In the genomic region with DNA sequence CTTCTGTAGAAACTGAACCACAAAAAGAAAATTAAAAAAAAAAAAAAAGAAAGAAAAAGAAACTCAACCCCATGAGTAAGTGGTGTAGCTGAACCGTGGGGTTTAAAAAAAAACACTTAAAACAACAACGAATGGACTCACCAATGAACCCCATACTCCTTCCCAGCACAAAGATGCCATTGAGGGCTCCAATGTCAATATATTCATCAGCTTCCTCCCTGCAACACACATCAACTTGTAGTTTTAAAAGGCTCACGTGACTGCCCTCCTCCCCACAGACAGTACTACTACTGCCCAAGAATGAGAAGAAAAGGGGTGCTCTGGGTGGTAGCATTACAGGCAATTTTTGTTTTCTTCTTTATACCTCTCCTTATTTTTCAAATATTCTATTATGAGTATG, we compare ENCODE assay signal across 28 cellular contexts. TPM values are rescaled to one million over a fixed set of nuclear protein-coding genes. Genes with fewer than 3 reads are reported as not detected.
DNase-seq lines count a peak whose midpoint lies in the region; ATAC-seq and TF ChIP-seq lines count a peak whose summit lies in the region.
"Had no signal": no experiment of that assay in that cellular context is flagged by ENCODE, and none has a peak within 500 bp of the region (broad histone marks: within the 10 kb centered on the region; RNA-seq: fewer than 3 reads in every experiment).

No MANE protein-coding gene starts in this region.

- TF ChIP-seq POLR2A in suprapubic skin (IDR thresholded peaks at IDR 0.05): no peak

- WGBS in suprapubic skin: 52% methylated on average over 3 of the region's 3 CpGs

- peaks cover 23% of the 10 kb centered on the region for H3K4me1 ChIP-seq in CD4-positive, CD25-positive, alpha-beta regulatory T cell (ENCODE audit: control insufficient read depth, insufficient read depth, low read length, poor library complexity, severe bottlenecking)
- peaks cover 13% of the 10 kb centered on the region for H3K4me1 ChIP-seq in suprapubic skin

- peaks cover 0 to 27% (median 14%) of the 10 kb centered on the region in 4 donors for H3K4me1 Mint-ChIP-seq in CD4-positive, CD25-positive, alpha-beta regulatory T cell
- H3K4me1 Mint-ChIP-seq in activated CD4-positive, alpha-beta memory T cell treated with anti-CD3 and anti-CD28 coated beads for 36 hours (ENCODE audit: low read depth): peaks cover 34% of the 10 kb centered on the region
- H3K4me1 Mint-ChIP-seq: central memory CD8-positive, alpha-beta T cell had no signal

- H3K9me3 Mint-ChIP-seq in CD4-positive, CD25-positive, alpha-beta regulatory T cell: no peaks in the 10 kb centered on the region
- H3K9me3 Mint-ChIP-seq in activated CD4-positive, alpha-beta memory T cell treated with anti-CD3 and anti-CD28 coated beads for 36 hours: no peaks in the 10 kb centered on the region
- H3K9me3 Mint-ChIP-seq: CD4-positive, alpha-beta memory T cell; central memory CD8-positive, alpha-beta T cell; IgD-negative memory B cell; natural killer cell treated with Interleukin-12 subunit alpha and Interleukin-12 subunit beta and Interleukin-15 and Interleukin-18, amount 100 ng/mL, for 72 hours had no signal

- intact Hi-C loops in activated CD4-positive, alpha-beta memory T cell treated with anti-CD3 and anti-CD28 coated beads for 36 hours (cut with micrococcal nuclease): loop anchor here (5.0 to 10.0 kb wide), 2 partner anchors 49 to 146 kb away; a partner anchor contains a TSS

- DNase-seq in activated CD4-positive, CD25-positive, alpha-beta regulatory T cell treated with anti-CD3 and anti-CD28 coated beads, Interleukin-2, amount 50 U/mL, for 72 hours: no peak
- peak in 1 of 3 donors; percentile 47 for DNase-seq in CD4-positive, CD25-positive, alpha-beta regulatory T cell
- peak; percentile 12 for DNase-seq in activated CD4-positive, alpha-beta memory T cell treated with anti-CD3 and anti-CD28 coated beads for 36 hours
- DNase-seq in epithelial cell of prostate (ENCODE audit: low read depth, low spot score): no peak
- DNase-seq in suprapubic skin (ENCODE audit: low spot score in 2 of 2): no peak
- DNase-seq: 8988T; activated CD4-positive, CD25-positive, alpha-beta regulatory T cell; CD4-positive, alpha-beta memory T cell; glutamatergic neuron; midbrain; NCI-H1105; NCI-H1930; ovary; right cardiac atrium; RPMI8226; SK-N-SH; stimulated activated CD4-positive, alpha-beta T cell treated with anti-CD3 and anti-CD28 coated beads, Interleukin-12 subunit alpha, Interleukin-12 subunit beta, amount 100 ng/mL, for 4 hours; stomach; trophoblast cell had no signal

- ATAC-seq in activated CD4-positive, CD25-positive, alpha-beta regulatory T cell treated with anti-CD3 and anti-CD28 coated beads, Interleukin-2, amount 50 U/mL, for 24 hours: peak; percentile 4 to 9
- no peak for ATAC-seq in CD4-positive, CD25-positive, alpha-beta regulatory T cell (ENCODE audit: low read depth in 2 of 2)
- ATAC-seq in HG02981 (IDR thresholded peaks at IDR 0.05; ENCODE audit: unreplicated experiment) (no peak), HG02840 (IDR thresholded peaks at IDR 0.05; ENCODE audit: low FRiP score, unreplicated experiment) (no peak)
- ATAC-seq: HCT116; natural killer cell treated with Interleukin-12 subunit alpha and Interleukin-12 subunit beta and Interleukin-15 and Interleukin-18, amount 100 ng/mL, for 72 hours; right cardiac atrium had no signal

- H3K27ac ChIP-seq in CD4-positive, CD25-positive, alpha-beta regulatory T cell (ENCODE audit: insufficient read depth, low read length, poor library complexity, severe bottlenecking): no peak overlapping the region
- H3K27ac ChIP-seq in epithelial cell of prostate (peak overlapping the region; percentile 65), suprapubic skin (no peak overlapping the region)
- H3K27ac ChIP-seq: ovary, stomach had no signal

- H3K27me3 Mint-ChIP-seq in CD4-positive, CD25-positive, alpha-beta regulatory T cell: no peaks in the 10 kb centered on the region
- H3K27me3 Mint-ChIP-seq in activated CD4-positive, alpha-beta memory T cell treated with anti-CD3 and anti-CD28 coated beads for 36 hours: no peaks in the 10 kb centered on the region
- H3K27me3 Mint-ChIP-seq: CD4-positive, alpha-beta memory T cell; central memory CD8-positive, alpha-beta T cell; IgD-negative memory B cell; natural killer cell treated with Interleukin-12 subunit alpha and Interleukin-12 subunit beta and Interleukin-15 and Interleukin-18, amount 100 ng/mL, for 72 hours had no signal

- H3K36me3 Mint-ChIP-seq in CD4-positive, CD25-positive, alpha-beta regulatory T cell: peaks cover 26% of the 10 kb centered on the region
- H3K36me3 Mint-ChIP-seq in activated CD4-positive, alpha-beta memory T cell treated with anti-CD3 and anti-CD28 coated beads for 36 hours: peaks cover 44% of the 10 kb centered on the region

- peak overlapping the region; percentile 56 to 87 (median 79) for H3K27ac Mint-ChIP-seq in CD4-positive, CD25-positive, alpha-beta regulatory T cell
- peak overlapping the region; percentile 93 for H3K27ac Mint-ChIP-seq in activated CD4-positive, alpha-beta memory T cell treated with anti-CD3 and anti-CD28 coated beads for 36 hours
- H3K27ac Mint-ChIP-seq: IgD-negative memory B cell had no signal

- H3K9me3 ChIP-seq in CD4-positive, CD25-positive, alpha-beta regulatory T cell (ENCODE audit: control insufficient read depth in 2 of 2, low read length in 2 of 2): no peaks in the 10 kb centered on the region
- no peaks in the 10 kb centered on the region for H3K9me3 ChIP-seq in suprapubic skin
- H3K9me3 ChIP-seq: ovary, SK-N-SH, stomach had no signal

- TF ChIP-seq EP300 in suprapubic skin (IDR thresholded peaks at IDR 0.05): no peak

- H3K4me3 Mint-ChIP-seq in CD4-positive, CD25-positive, alpha-beta regulatory T cell: peak overlapping the region in 1 of 4 donors; percentile 43
- H3K4me3 Mint-ChIP-seq in activated CD4-positive, alpha-beta memory T cell treated with anti-CD3 and anti-CD28 coated beads for 36 hours: peak overlapping the region; percentile 42
- H3K4me3 Mint-ChIP-seq: CD4-positive, alpha-beta memory T cell; central memory CD8-positive, alpha-beta T cell; natural killer cell treated with Interleukin-12 subunit alpha and Interleukin-12 subunit beta and Interleukin-15 and Interleukin-18, amount 100 ng/mL, for 72 hours had no signal

- H3K27me3 ChIP-seq in CD4-positive, CD25-positive, alpha-beta regulatory T cell (ENCODE audit: control insufficient read depth, insufficient read depth, low read length): no peaks in the 10 kb centered on the region
- no peaks in the 10 kb centered on the region for H3K27me3 ChIP-seq in suprapubic skin
- H3K27me3 ChIP-seq: ovary, stomach had no signal

- no peak for TF ChIP-seq CTCF in suprapubic skin (IDR thresholded peaks at IDR 0.05)

- H3K4me3 ChIP-seq in CD4-positive, CD25-positive, alpha-beta regulatory T cell (ENCODE audit: low read depth, low read length): no peak overlapping the region
- no peak overlapping the region for H3K4me3 ChIP-seq in suprapubic skin
- H3K4me3 ChIP-seq: ovary, stomach had no signal

- H3K36me3 ChIP-seq in CD4-positive, CD25-positive, alpha-beta regulatory T cell (ENCODE audit: control insufficient read depth, insufficient read depth, low read length): peaks cover 48% of the 10 kb centered on the region
- H3K36me3 ChIP-seq in suprapubic skin: peaks cover 61% of the 10 kb centered on the region
- H3K36me3 ChIP-seq: ovary had no signal

- CTCF ChIA-PET in activated CD4-positive, alpha-beta memory T cell treated with anti-CD3 and anti-CD28 coated beads for 36 hours (lab: Charles Lee): no interaction called here

- POLR2A ChIA-PET in activated CD4-positive, alpha-beta memory T cell treated with anti-CD3 and anti-CD28 coated beads for 36 hours (lab: Charles Lee): interaction anchor here (0.9 to 1.6 kb wide), 2 partner anchors 50 to 98 kb away, joined by 3 to 5 read pairs; a partner anchor contains a TSS

RNA-seq across cellular contexts. Expression of a gene that starts 3.3 kb away (rescaled TPM):
- total RNA-seq in CD4-positive, CD25-positive, alpha-beta regulatory T cell: 21.7 TPM
- 10 to 100 TPM in 1 of 4 donors, 1 to 10 TPM in 3; 5.4 to 11.5 (median 6.7) TPM for polyA plus RNA-seq in CD4-positive, CD25-positive, alpha-beta regulatory T cell
- total RNA-seq in activated CD4-positive, alpha-beta memory T cell treated with anti-CD3 and anti-CD28 coated beads for 36 hours: 10 to 100 TPM; 23.6 to 25.2 TPM
- total RNA-seq in suprapubic skin: 10 to 100 TPM; 19.6 to 27.9 (median 21.4) TPM

RNA-seq across cellular contexts. Expression of a gene that starts 30.9 kb away (rescaled TPM):
- total RNA-seq in CD4-positive, CD25-positive, alpha-beta regulatory T cell: not detected
- under 1 TPM in 3 of 4 donors, not detected in 1; 0.19 to 0.25 (median 0.21) TPM for polyA plus RNA-seq in CD4-positive, CD25-positive, alpha-beta regulatory T cell
- under 1 TPM; 0.12 to 0.29 TPM for total RNA-seq in activated CD4-positive, alpha-beta memory T cell treated with anti-CD3 and anti-CD28 coated beads for 36 hours
- under 1 TPM in 1 of 4 donors, not detected in 3; 0.30 TPM for total RNA-seq in suprapubic skin
- total RNA-seq: CD4-positive, alpha-beta memory T cell; lower leg skin; M059J; natural killer cell treated with Interleukin-12 subunit alpha and Interleukin-12 subunit beta and Interleukin-15 and Interleukin-18, amount 100 ng/mL, for 72 hours had no signal
- polyA plus RNA-seq: CD4-positive, alpha-beta memory T cell had no signal

RNA-seq across cellular contexts. Expression of a gene that starts 32.5 kb away (rescaled TPM):
- total RNA-seq in CD4-positive, CD25-positive, alpha-beta regulatory T cell: 17.9 TPM
- 10 to 100 TPM; 15.5 to 37.7 (median 18.1) TPM for polyA plus RNA-seq in CD4-positive, CD25-positive, alpha-beta regulatory T cell
- 10 to 100 TPM; 29.0 to 29.5 TPM for total RNA-seq in activated CD4-positive, alpha-beta memory T cell treated with anti-CD3 and anti-CD28 coated beads for 36 hours
- total RNA-seq in suprapubic skin: 10 to 100 TPM; 21.6 to 41.2 (median 30.7) TPM

RNA-seq across cellular contexts. Expression of a gene that starts 50.2 kb away (rescaled TPM):
- 76.3 TPM for total RNA-seq in CD4-positive, CD25-positive, alpha-beta regulatory T cell
- polyA plus RNA-seq in CD4-positive, CD25-positive, alpha-beta regulatory T cell: 10 to 100 TPM; 50.3 to 56.8 (median 55.6) TPM
- 100 to 1,000 TPM; 186 to 203 TPM for total RNA-seq in activated CD4-positive, alpha-beta memory T cell treated with anti-CD3 and anti-CD28 coated beads for 36 hours
- total RNA-seq in suprapubic skin: 10 to 100 TPM; 40.5 to 81.9 (median 72.9) TPM

RNA-seq across cellular contexts. Expression of a gene that starts 55.8 kb away (rescaled TPM):
- total RNA-seq in CD4-positive, CD25-positive, alpha-beta regulatory T cell: not detected
- polyA plus RNA-seq in CD4-positive, CD25-positive, alpha-beta regulatory T cell: under 1 TPM in 1 of 4 donors, not detected in 3; 0.25 TPM
- 1 to 10 TPM in 1 of 2 experiments, under 1 TPM in 1; 0.76 to 1.4 TPM for total RNA-seq in activated CD4-positive, alpha-beta memory T cell treated with anti-CD3 and anti-CD28 coated beads for 36 hours
- total RNA-seq in suprapubic skin: 10 to 100 TPM; 11.7 to 14.8 (median 12.4) TPM
- total RNA-seq: CD4-positive, alpha-beta memory T cell had no signal
- polyA plus RNA-seq: CD4-positive, alpha-beta memory T cell; IgD-negative memory B cell had no signal

Comparison
In these comparisons a context has a peak if more than half of its experiments do, and no peak if none do; other contexts are left out.
1. ATAC-seq: peak in activated CD4-positive, CD25-positive, alpha-beta regulatory T cell treated with anti-CD3 and anti-CD28 coated beads, Interleukin-2, amount 50 U/mL, for 24 hours (2 of 2); none in CD4-positive, CD25-positive, alpha-beta regulatory T cell (0 of 2), HG02981 (single experiment) and HG02840 (single experiment).